1 cellular context compared by ENCODE assay signal in genomic region chr6:116010400-116011095, GRCh38.
TF ChIP-seq lines count a peak whose summit lies in the region.

No MANE protein-coding gene starts in this region.

TF ChIP-seq in H1, 55 proteins besides CTCF, POLR2A, EP300 and RAD21:
- no peak for TF ChIP-seq GABPA (IDR thresholded peaks at IDR 0.05; ENCODE audit: borderline replicate concordance, insufficient read depth, low read length)
- TF ChIP-seq POLR2AphosphoS5 (IDR thresholded peaks at IDR 0.05; ENCODE audit: low read depth, low read length): no peak
- no peak for TF ChIP-seq CREB1 (IDR thresholded peaks at IDR 0.05)
- TF ChIP-seq E2F6 (IDR thresholded peaks at IDR 0.05): no peak
- TF ChIP-seq ATF2 (IDR thresholded peaks at IDR 0.05; ENCODE audit: low read length): no peak
- TF ChIP-seq MAFK (IDR thresholded peaks at IDR 0.05; ENCODE audit: low read depth, low read length): no peak
- TF ChIP-seq GTF2F1 (IDR thresholded peaks at IDR 0.05; ENCODE audit: borderline replicate concordance, low read depth, low read length): no peak
- TF ChIP-seq KDM4A (IDR thresholded peaks at IDR 0.05; ENCODE audit: low read depth, low read length, severe bottlenecking): no peak
- no peak for TF ChIP-seq CHD2 (IDR thresholded peaks at IDR 0.05; ENCODE audit: low read length)
- TF ChIP-seq EGR1 (IDR thresholded peaks at IDR 0.05; ENCODE audit: borderline replicate concordance, low read depth, low read length): no peak
- no peak for TF ChIP-seq KDM5A (IDR thresholded peaks at IDR 0.05; ENCODE audit: low read length)
- TF ChIP-seq BCL11A (IDR thresholded peaks at IDR 0.05; ENCODE audit: low read depth in 2 of 2, low read length in 2 of 2): no peak
- no peak for TF ChIP-seq MAX (IDR thresholded peaks at IDR 0.05)
